8 cellular contexts compared by ENCODE assay signal in the genomic region with DNA sequence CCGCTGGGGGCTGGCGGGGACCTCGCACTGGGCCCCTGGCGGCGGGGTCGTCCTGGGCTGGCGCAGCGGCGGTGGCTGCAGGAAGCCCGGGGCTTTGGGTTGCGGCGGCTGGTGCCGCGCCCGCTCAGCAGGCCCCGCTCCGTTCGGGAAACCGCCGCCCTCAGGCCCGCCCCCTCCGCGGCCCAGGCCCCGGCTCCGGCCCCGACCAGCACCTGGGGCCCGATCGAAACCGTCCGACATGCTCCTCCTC. TPM values are rescaled to one million over a fixed set of nuclear protein-coding genes. Genes with fewer than 3 reads are reported as not detected.
DNase-seq lines count a peak whose midpoint lies in the region; ATAC-seq, FAIRE-seq and TF ChIP-seq lines count a peak whose summit lies in the region.
"Not testable (repeated sequence)": the region's sequence is repeated elsewhere in the genome, so short reads cannot be mapped to it uniquely, and the experiment has no call there.

No MANE protein-coding gene starts in this region.

- CTCF ChIA-PET in CD4-positive, alpha-beta memory T cell (lab: Charles Lee; ENCODE audit: partially characterized antibody), result interaction anchor here (2.1 to 5.8 kb wide), 3 partner anchors 44 to 72 kb away, joined by 7 to 36 read pairs (median 8); a partner anchor contains a TSS
- CTCF ChIA-PET in PC-3 (lab: Charles Lee), result not testable (repeated sequence)

- H3K4me2 ChIP-seq in PC-3 (ENCODE audit: low read length) (peak overlapping the region; percentile 86), astrocyte (ENCODE audit: low read length) (peak overlapping the region; percentile 84)

- ATAC-seq in GM21423 (IDR thresholded peaks at IDR 0.05; ENCODE audit: unreplicated experiment) (peak; percentile 90), HG03064 (IDR thresholded peaks at IDR 0.05; ENCODE audit: low read depth, unreplicated experiment) (peak; percentile 90), PC-3 (peak; percentile 82), gastroesophageal sphincter (peak; percentile 94)

- H3F3A ChIP-seq in PC-3 (ENCODE audit: low read length, unreplicated experiment), result not testable (repeated sequence)

- H4K20me1 ChIP-seq in PC-3 (ENCODE audit: low read length), result peaks cover 28% of the 10 kb centered on the region
- peaks cover 29% of the 10 kb centered on the region for H4K20me1 ChIP-seq in astrocyte (ENCODE audit: insufficient read depth, low read length)

- H3K9me2 ChIP-seq in PC-3 (replicated peaks; ENCODE audit: low read length), result not testable (repeated sequence)

- not testable (repeated sequence) for H3K27me3 Mint-ChIP-seq in CD4-positive, alpha-beta memory T cell; astrocyte (ENCODE audit: low read depth, unreplicated experiment); stimulated activated naive CD8-positive, alpha-beta T cell treated with anti-CD3 and anti-CD28 coated beads, Interleukin-15, Interleukin-2, amounts not matched to agents 100 ng/mL and 50 ng/mL, for 24 hours

- H3K36me3 ChIP-seq in CD4-positive, alpha-beta memory T cell (ENCODE audit: insufficient read depth, low read length), result not testable (repeated sequence)
- H3K36me3 ChIP-seq in PC-3 (ENCODE audit: low read depth, low read length), result peaks cover 30% of the 10 kb centered on the region
- peaks cover 14% of the 10 kb centered on the region for H3K36me3 ChIP-seq in astrocyte (ENCODE audit: insufficient read depth, low read length)
- peaks cover 0 to 22% of the 10 kb centered on the region in 2 donors for H3K36me3 ChIP-seq in gastroesophageal sphincter
- peaks cover 11% of the 10 kb centered on the region for H3K36me3 ChIP-seq in muscle layer of colon (ENCODE audit: insufficient read depth, low read length)

- TF ChIP-seq EP300 in gastroesophageal sphincter (IDR thresholded peaks at IDR 0.05), result not testable (repeated sequence)

- peak overlapping the region; percentile 84 for H3K27ac ChIP-seq in CD4-positive, alpha-beta memory T cell (ENCODE audit: low read depth, low read length)
- peak overlapping the region; percentile 65 for H3K27ac ChIP-seq in PC-3 (ENCODE audit: low read length)
- H3K27ac ChIP-seq in astrocyte (ENCODE audit: low read depth, low read length), result peak overlapping the region; percentile 77
- H3K27ac ChIP-seq in gastroesophageal sphincter, result peak overlapping the region; percentile 66 to 99 (median 94)
- H3K27ac ChIP-seq in muscle layer of colon (ENCODE audit: low read depth, low read length), result peak overlapping the region; percentile 94

- H3K27me3 ChIP-seq in CD4-positive, alpha-beta memory T cell (ENCODE audit: insufficient read depth, low read length); PC-3 (ENCODE audit: low read length); astrocyte (ENCODE audit: insufficient read depth, low read length); gastroesophageal sphincter; muscle layer of colon (ENCODE audit: control insufficient read depth in 1 of 2, insufficient read depth in 2 of 2, low read length in 2 of 2): not testable (repeated sequence)

- not testable (repeated sequence) for BruUV-seq in PC-3 (replicated peaks; lab: Mats Ljungman, UMichigan)

- H3K36me3 Mint-ChIP-seq in CD4-positive, alpha-beta memory T cell, result peaks cover 0 to 14% of the 10 kb centered on the region in 2 donors
- H3K36me3 Mint-ChIP-seq in astrocyte (ENCODE audit: low read depth, unreplicated experiment); stimulated activated naive CD8-positive, alpha-beta T cell treated with anti-CD3 and anti-CD28 coated beads, Interleukin-15, Interleukin-2, amounts not matched to agents 100 ng/mL and 50 ng/mL, for 24 hours (ENCODE audit: low read depth): not testable (repeated sequence)

- not testable (repeated sequence) for H3K9me3 ChIP-seq in CD4-positive, alpha-beta memory T cell (ENCODE audit: control insufficient read depth in 1 of 2, low read length in 2 of 2); PC-3 (ENCODE audit: low read length); astrocyte (ENCODE audit: insufficient read depth, low read depth, low read length); gastroesophageal sphincter; muscle layer of colon (ENCODE audit: low read length)

- DNase-seq in CD4-positive, alpha-beta memory T cell; PC-3; astrocyte (ENCODE audit: low read depth): not testable (repeated sequence)

- peak overlapping the region; percentile 81 for H2AFZ ChIP-seq in PC-3 (ENCODE audit: low read length)
- H2AFZ ChIP-seq in astrocyte (ENCODE audit: low read depth, low read length), result peak overlapping the region; percentile 82

- not testable (repeated sequence) for TF ChIP-seq POLR2A in gastroesophageal sphincter (IDR thresholded peaks at IDR 0.05)

- peak overlapping the region in 6 of 8 donors; percentile 33 to 96 (median 90) for H3K4me3 Mint-ChIP-seq in CD4-positive, alpha-beta memory T cell
- not testable (repeated sequence) for H3K4me3 Mint-ChIP-seq in astrocyte (ENCODE audit: unreplicated experiment)
- peak overlapping the region; percentile 89 for H3K4me3 Mint-ChIP-seq in stimulated activated naive CD8-positive, alpha-beta T cell treated with anti-CD3 and anti-CD28 coated beads, Interleukin-15, Interleukin-2, amounts not matched to agents 100 ng/mL and 50 ng/mL, for 24 hours

- H3K27ac Mint-ChIP-seq in CD4-positive, alpha-beta memory T cell, result peak overlapping the region in 2 of 7 donors; percentile 15 to 98
- H3K27ac Mint-ChIP-seq in astrocyte (ENCODE audit: unreplicated experiment); stimulated activated naive CD8-positive, alpha-beta T cell treated with anti-CD3 and anti-CD28 coated beads, Interleukin-15, Interleukin-2, amounts not matched to agents 100 ng/mL and 50 ng/mL, for 24 hours: not testable (repeated sequence)

- FAIRE-seq in astrocyte (lab: Jason Lieb, UNC), result not testable (repeated sequence)

- H3K4me1 Mint-ChIP-seq in CD4-positive, alpha-beta memory T cell, result peaks cover 7 to 13% (median 10%) of the 10 kb centered on the region in 4 donors
- not testable (repeated sequence) for H3K4me1 Mint-ChIP-seq in astrocyte (ENCODE audit: low read depth, unreplicated experiment); stimulated activated naive CD8-positive, alpha-beta T cell treated with anti-CD3 and anti-CD28 coated beads, Interleukin-15, Interleukin-2, amounts not matched to agents 100 ng/mL and 50 ng/mL, for 24 hours (ENCODE audit: low read depth)

- intact Hi-C loops in CD4-positive, alpha-beta memory T cell (cut with micrococcal nuclease), result loop anchor here (1.0 to 5.0 kb wide), 4 partner anchors 73 to 1251 kb away; a partner anchor contains a TSS
- intact Hi-C loops in PC-3 (cut with micrococcal nuclease), result loop anchor here (1.0 to 2.0 kb wide), 2 partner anchors 41 to 46 kb away; a partner anchor contains a TSS

- POLR2A ChIA-PET in CD4-positive, alpha-beta memory T cell (lab: Charles Lee; ENCODE audit: partially characterized antibody), result interaction anchor here (0.6 to 9.5 kb wide), 6 partner anchors 32 to 75 kb away, joined by 3 to 124 read pairs (median 8); a partner anchor contains a TSS
- POLR2A ChIA-PET in PC-3 (lab: Charles Lee; ENCODE audit: unreplicated experiment), result not testable (repeated sequence)

- H3K9me3 Mint-ChIP-seq in CD4-positive, alpha-beta memory T cell; astrocyte (ENCODE audit: unreplicated experiment); stimulated activated naive CD8-positive, alpha-beta T cell treated with anti-CD3 and anti-CD28 coated beads, Interleukin-15, Interleukin-2, amounts not matched to agents 100 ng/mL and 50 ng/mL, for 24 hours: not testable (repeated sequence)

- not testable (repeated sequence) for TF ChIP-seq CTCF in PC-3 (conservative IDR thresholded peaks at IDR 0.05; ENCODE audit: low read depth, low read length); astrocyte (IDR thresholded peaks at IDR 0.05; ENCODE audit: insufficient read depth, low read depth, low read length); gastroesophageal sphincter (IDR thresholded peaks at IDR 0.05)

- H3K79me2 ChIP-seq in PC-3 (ENCODE audit: low read length), result peaks cover 49% of the 10 kb centered on the region
- peaks cover 54% of the 10 kb centered on the region for H3K79me2 ChIP-seq in astrocyte (ENCODE audit: insufficient read depth, low read length)

- H3K4me3 ChIP-seq in CD4-positive, alpha-beta memory T cell (ENCODE audit: low read length in 2 of 2), result peak overlapping the region in 1 of 2 donors; percentile 84
- peak overlapping the region; percentile 82 for H3K4me3 ChIP-seq in PC-3 (ENCODE audit: low read length)
- peak overlapping the region; percentile 87 for H3K4me3 ChIP-seq in astrocyte (ENCODE audit: insufficient read depth, low read depth, low read length)
- peak overlapping the region; percentile 77 to 94 for H3K4me3 ChIP-seq in gastroesophageal sphincter
- H3K4me3 ChIP-seq in muscle layer of colon (ENCODE audit: low read depth in 1 of 2, low read length in 2 of 2), result peak overlapping the region; percentile 88 to 89

- WGBS in gastroesophageal sphincter (ENCODE audit: low coverage in 1 of 2), 2 donors, result no CpG with 5 or more reads among the region's 30 CpGs

- H3K9ac ChIP-seq in PC-3 (ENCODE audit: low read length) (peak overlapping the region; percentile 94), astrocyte (ENCODE audit: low read length) (peak overlapping the region; percentile 89)
- not testable (repeated sequence) for H3K9ac ChIP-seq in muscle layer of colon (ENCODE audit: low read length)

- H3K4me1 ChIP-seq in CD4-positive, alpha-beta memory T cell (ENCODE audit: insufficient read depth, low read length), result peaks cover 45% of the 10 kb centered on the region
- H3K4me1 ChIP-seq in PC-3 (ENCODE audit: insufficient read depth, low read length) (peaks cover 25% of the 10 kb centered on the region), gastroesophageal sphincter (peaks cover 6 to 53% (median 19%) of the 10 kb centered on the region in 3 donors), muscle layer of colon (ENCODE audit: insufficient read depth, low read length) (peaks cover 38% of the 10 kb centered on the region)
- not testable (repeated sequence) for H3K4me1 ChIP-seq in astrocyte (ENCODE audit: insufficient read depth, low read length)

RNA-seq across cellular contexts. Expression of a gene that starts 0.3 kb away (rescaled TPM):
- total RNA-seq in CD4-positive, alpha-beta memory T cell, result 10 to 100 TPM; 36.0 to 38.0 TPM
- polyA plus RNA-seq in CD4-positive, alpha-beta memory T cell, result 10 to 100 TPM; 48.1 to 48.9 TPM
- total RNA-seq in PC-3 (2014; rRNA removed), result 117 and 142 TPM in 2 replicates
- 95.7 and 101 TPM in 2 replicates for total RNA-seq in astrocyte
- 100 to 1,000 TPM in 2 of 4 donors, 10 to 100 TPM in 2; 86.3 to 127 (median 107) TPM for total RNA-seq in gastroesophageal sphincter

RNA-seq across cellular contexts. Expression of a gene that starts 41.6 kb away (rescaled TPM):
- total RNA-seq in CD4-positive, alpha-beta memory T cell, result 1 to 10 TPM; 2.5 to 2.9 TPM
- polyA plus RNA-seq in CD4-positive, alpha-beta memory T cell, result 1 to 10 TPM in 1 of 2 donors, under 1 TPM in 1; 0.60 to 1.3 TPM
- 9.8 and 16.3 TPM in 2 replicates for total RNA-seq in PC-3 (2014; rRNA removed)
- total RNA-seq in astrocyte, result 2.5 and 3.3 TPM in 2 replicates
- total RNA-seq in gastroesophageal sphincter, result 1 to 10 TPM in 2 of 4 donors, under 1 TPM in 2; 0.31 to 1.2 (median 0.91) TPM

RNA-seq across cellular contexts. Expression of a gene that starts 46.4 kb away (rescaled TPM):
- total RNA-seq in CD4-positive, alpha-beta memory T cell, result 10 to 100 TPM; 56.1 to 57.6 TPM
- 10 to 100 TPM; 47.0 to 74.7 TPM for polyA plus RNA-seq in CD4-positive, alpha-beta memory T cell
- 15.1 and 15.6 TPM in 2 replicates for total RNA-seq in PC-3 (2014; rRNA removed)
- total RNA-seq in astrocyte, result 38.9 and 44.3 TPM in 2 replicates
- total RNA-seq in gastroesophageal sphincter, result 10 to 100 TPM; 52.0 to 91.1 (median 74.3) TPM
